3 cellular contexts compared by ENCODE assay signal in the genomic region with DNA sequence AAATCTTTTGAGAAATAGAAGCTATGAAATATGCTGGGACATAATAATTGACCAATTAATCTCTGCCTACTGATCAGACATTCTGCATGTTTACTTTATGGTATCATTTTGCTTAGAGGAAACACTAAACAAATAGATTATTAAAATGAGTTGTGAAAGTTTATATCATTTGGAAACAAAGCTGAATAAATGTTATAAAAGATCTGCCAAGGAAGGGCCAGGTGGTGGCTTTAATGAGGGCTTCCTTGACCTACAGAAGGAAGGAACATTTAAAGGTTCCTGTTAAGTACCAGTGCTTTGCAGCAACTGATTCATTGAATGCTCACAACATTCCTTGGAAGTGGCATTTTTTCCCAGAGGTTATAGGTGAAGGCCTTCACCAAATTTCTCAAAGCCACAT.
"Had no signal": no experiment of that assay in that cellular context is flagged by ENCODE, and none has a peak within 500 bp of the region (broad histone marks: within the 10 kb centered on the region; RNA-seq: fewer than 3 reads in every experiment).

No MANE protein-coding gene starts in this region.

- DNase-seq: GDM1, GF-D8 had no signal

- H3K4me3 ChIP-seq: GM12878 had no signal

- ATAC-seq: GM12878 had no signal
